Comparison of ENCODE assay signal across 10 cellular contexts in genomic region chr5:96079075-96079474, GRCh38.
DNase-seq lines count a peak whose midpoint lies in the region; ATAC-seq and TF ChIP-seq lines count a peak whose summit lies in the region.
"Had no signal": no experiment of that assay in that cellular context is flagged by ENCODE, and none has a peak within 500 bp of the region (broad histone marks: within the 10 kb centered on the region; RNA-seq: fewer than 3 reads in every experiment).

No MANE protein-coding gene starts in this region.

- H3K4me1 Mint-ChIP-seq in Calu3 (ENCODE audit: low read depth, unreplicated experiment), result peaks cover 60% of the 10 kb centered on the region
- H3K4me1 Mint-ChIP-seq in CD4-positive, alpha-beta memory T cell, result no peaks in the 10 kb centered on the region

- H3K27me3 ChIP-seq in body of pancreas, result no peaks in the 10 kb centered on the region
- peaks cover 0 to under 1% (median 0%) of the 10 kb centered on the region in 3 experiments for H3K27me3 ChIP-seq in neuronal stem cell (ENCODE audit: control insufficient read depth in 3 of 3, insufficient read depth in 3 of 3, low read depth in 1 of 3, low read length in 3 of 3)
- no peaks in the 10 kb centered on the region for H3K27me3 ChIP-seq in CD4-positive, alpha-beta memory T cell (ENCODE audit: insufficient read depth, low read length)
- H3K27me3 ChIP-seq: adrenal gland had no signal

- no peaks in the 10 kb centered on the region for H3K9me3 Mint-ChIP-seq in Calu3 (ENCODE audit: low read depth, unreplicated experiment)
- peaks cover 0 to 2% (median 0%) of the 10 kb centered on the region in 8 donors for H3K9me3 Mint-ChIP-seq in CD4-positive, alpha-beta memory T cell

- H3K4ac ChIP-seq in neuronal stem cell (ENCODE audit: low read length), result no peak overlapping the region

- H3K79me1 ChIP-seq in neuronal stem cell (ENCODE audit: low read depth, low read length), result no peaks in the 10 kb centered on the region

- no peak overlapping the region for H3K27ac ChIP-seq in body of pancreas
- no peak overlapping the region for H3K27ac ChIP-seq in neuronal stem cell (replicated peaks; ENCODE audit: low read length)
- H3K27ac ChIP-seq in CD4-positive, alpha-beta memory T cell (ENCODE audit: low read depth, low read length), result no peak overlapping the region
- H3K27ac ChIP-seq: adrenal gland had no signal

- BruUV-seq in Calu3 (replicated peaks; lab: Mats Ljungman, UMichigan), result no TSS peak

- H2AFZ ChIP-seq in neuronal stem cell (ENCODE audit: low read length), result no peak overlapping the region

- H4K8ac ChIP-seq in neuronal stem cell (ENCODE audit: low read depth, low read length), result no peak overlapping the region

- DNase-seq in Calu3 (no peak), HT1080 (ENCODE audit: low read depth) (peak; percentile 94), body of pancreas (no peak), renal cortical epithelial cell (ENCODE audit: low read depth) (peak; percentile 97), neuronal stem cell (ENCODE audit: low spot score) (no peak)
- DNase-seq in CD4-positive, alpha-beta memory T cell, result no peak
- DNase-seq: RPMI8226 had no signal

- H3K9ac ChIP-seq in neuronal stem cell (ENCODE audit: low read depth, low read length, poor library complexity), result no peak overlapping the region

- no peak overlapping the region for H3K14ac ChIP-seq in neuronal stem cell (ENCODE audit: low read length)

- no peak overlapping the region for H3K4me3 ChIP-seq in body of pancreas
- H3K4me3 ChIP-seq in neuronal stem cell (ENCODE audit: low read length in 2 of 2), result no peak overlapping the region
- H3K4me3 ChIP-seq in CD4-positive, alpha-beta memory T cell (ENCODE audit: low read length in 2 of 2), result no peak overlapping the region
- H3K4me3 ChIP-seq: adrenal gland had no signal

- TF ChIP-seq CTCF in Calu3 (IDR thresholded peaks at IDR 0.05; ENCODE audit: unreplicated experiment), result no peak
- TF ChIP-seq CTCF in body of pancreas (IDR thresholded peaks at IDR 0.05), result no peak

- H3K36me3 Mint-ChIP-seq in Calu3 (ENCODE audit: insufficient read depth, unreplicated experiment), result no peaks in the 10 kb centered on the region
- no peaks in the 10 kb centered on the region for H3K36me3 Mint-ChIP-seq in CD4-positive, alpha-beta memory T cell

- no peak overlapping the region for H2BK12ac ChIP-seq in neuronal stem cell (ENCODE audit: low read length)

- peak overlapping the region; percentile 94 for H3K27ac Mint-ChIP-seq in Calu3 (ENCODE audit: unreplicated experiment)
- H3K27ac Mint-ChIP-seq in CD4-positive, alpha-beta memory T cell, result no peak overlapping the region

- POLR2A ChIA-PET in CD4-positive, alpha-beta memory T cell (lab: Charles Lee; ENCODE audit: partially characterized antibody), result no interaction called here

- no peak overlapping the region for H3K18ac ChIP-seq in neuronal stem cell (ENCODE audit: low read length)

- no peak overlapping the region for H3K4me2 ChIP-seq in neuronal stem cell (ENCODE audit: insufficient read depth, low read length, poor library complexity, severe bottlenecking)

- ATAC-seq in body of pancreas, result peak; percentile 51
- ATAC-seq in GM18861 (IDR thresholded peaks at IDR 0.05; ENCODE audit: unreplicated experiment), result no peak
- no peak for ATAC-seq in GM18909 (IDR thresholded peaks at IDR 0.05; ENCODE audit: poor library complexity, unreplicated experiment)

- H4K91ac ChIP-seq in neuronal stem cell (ENCODE audit: low read depth, low read length, poor library complexity), result no peak overlapping the region

- H3K27me3 Mint-ChIP-seq in Calu3 (ENCODE audit: unreplicated experiment), result no peaks in the 10 kb centered on the region
- H3K27me3 Mint-ChIP-seq in CD4-positive, alpha-beta memory T cell, result peaks cover 2 to 5% of the 10 kb centered on the region in 2 donors

- no peak overlapping the region for H2BK5ac ChIP-seq in neuronal stem cell (ENCODE audit: low read length)

- H2AK5ac ChIP-seq in neuronal stem cell (ENCODE audit: low read depth, low read length), result no peak overlapping the region

- peaks cover 13% of the 10 kb centered on the region for H3K4me1 ChIP-seq in body of pancreas
- H3K4me1 ChIP-seq in neuronal stem cell (ENCODE audit: control insufficient read depth in 2 of 2, insufficient read depth in 1 of 2, low read depth in 1 of 2, low read length in 2 of 2), result no peaks in the 10 kb centered on the region
- H3K4me1 ChIP-seq in CD4-positive, alpha-beta memory T cell (ENCODE audit: insufficient read depth, low read length), result no peaks in the 10 kb centered on the region
- H3K4me1 ChIP-seq: adrenal gland had no signal

- H3K9me3 ChIP-seq in body of pancreas, result no peaks in the 10 kb centered on the region
- no peaks in the 10 kb centered on the region for H3K9me3 ChIP-seq in neuronal stem cell (replicated peaks in 1 of 2; ENCODE audit: control insufficient read depth in 2 of 2, insufficient read depth in 1 of 2, low read depth in 1 of 2, low read length in 2 of 2)
- H3K9me3 ChIP-seq in CD4-positive, alpha-beta memory T cell (ENCODE audit: control insufficient read depth in 1 of 2, low read length in 2 of 2), result no peaks in the 10 kb centered on the region
- H3K9me3 ChIP-seq: adrenal gland had no signal

- CTCF ChIA-PET in Calu3 (lab: Charles Lee), result interaction anchor here (0.5 to 1.4 kb wide), 5 partner anchors 14 to 259 kb away, joined by 3 to 7 read pairs (median 4); no protein-coding TSS in a partner anchor
- CTCF ChIA-PET in CD4-positive, alpha-beta memory T cell (lab: Charles Lee; ENCODE audit: partially characterized antibody), result no interaction called here

- H3K36me3 ChIP-seq in body of pancreas (replicated peaks in 1 of 2; ENCODE audit: insufficient read depth in 1 of 2, low read depth in 2 of 2), result no peaks in the 10 kb centered on the region
- no peaks in the 10 kb centered on the region for H3K36me3 ChIP-seq in neuronal stem cell (replicated peaks in 1 of 2; ENCODE audit: control insufficient read depth in 2 of 2, insufficient read depth in 2 of 2, low read length in 2 of 2)
- H3K36me3 ChIP-seq in CD4-positive, alpha-beta memory T cell (ENCODE audit: insufficient read depth, low read length), result no peaks in the 10 kb centered on the region
- H3K36me3 ChIP-seq: adrenal gland had no signal

- no peak overlapping the region for H2BK120ac ChIP-seq in neuronal stem cell (ENCODE audit: low read depth, low read length)

- H3K4me3 Mint-ChIP-seq in Calu3 (ENCODE audit: low read depth, unreplicated experiment), result no peak overlapping the region
- H3K4me3 Mint-ChIP-seq in CD4-positive, alpha-beta memory T cell, result no peak overlapping the region

- no peak overlapping the region for H3K23ac ChIP-seq in neuronal stem cell (ENCODE audit: low read depth, low read length, poor library complexity)

- H2BK15ac ChIP-seq in neuronal stem cell (ENCODE audit: low read length), result no peak overlapping the region

- TF ChIP-seq POLR2A in body of pancreas (IDR thresholded peaks at IDR 0.05), result no peak

- intact Hi-C loops in Calu3 (cut with micrococcal nuclease; ENCODE audit: unreplicated experiment) (loop anchor here (5.0 kb wide), 2 partner anchors 117 to 258 kb away; partner anchors contain the start of gene ELL2), body of pancreas (cut with DNase I) (no loop called here)
- intact Hi-C loops in CD4-positive, alpha-beta memory T cell (cut with micrococcal nuclease), result no loop called here

Comparison
In these comparisons a context has a peak if more than half of its experiments do, and no peak if none do; other contexts are left out.
1. DNase-seq: peak in HT1080 (single experiment) and renal cortical epithelial cell (single experiment); none in Calu3 (single experiment), body of pancreas (0 of 4), neuronal stem cell (single experiment) and CD4-positive, alpha-beta memory T cell (0 of 5).